Comparison of ENCODE assay signal across 36 cellular contexts in genomic region chr4:64508089-64508488, GRCh38.
"Had no signal": no experiment of that assay in that cellular context is flagged by ENCODE, and none has a peak within 500 bp of the region (broad histone marks: within the 10 kb centered on the region; RNA-seq: fewer than 3 reads in every experiment).

No MANE protein-coding gene starts in this region.

- DNase-seq: Karpas-422, Kasumi-1, MG63, MM.1S, MV-4-11, NCI-H1048, NCI-H1092, NCI-H1092 treated with DMSO at 0.1 percent for 48 hours, NCI-H1105, NCI-H1105 treated with DMSO at 0.1 percent for 48 hours, NCI-H1417, NCI-H1417 treated with DMSO at 0.1 percent for 48 hours, NCI-H1436, NCI-H1436 treated with DMSO at 0.1 percent for 48 hours, NCI-H146, NCI-H1694, NCI-H1694 treated with DMSO at 0.1 percent for 48 hours, NCI-H187, NCI-H187 treated with DMSO at 0.1 percent for 48 hours, NCI-H1930, NCI-H2029, NCI-H2029 treated with DMSO at 0.1 percent for 48 hours, NCI-H2081, NCI-H2081 treated with DMSO at 0.1 percent for 48 hours, NCI-H2107, NCI-H2171, NCI-H2171 treated with DMSO at 0.1 percent for 48 hours, NCI-H2227 treated with DMSO at 0.1 percent for 48 hours, NCI-H226, NCI-H345, NCI-H446, NCI-H446 treated with DMSO at 0.1 percent for 48 hours, NCI-H510A, NCI-H510A treated with DMSO at 0.1 percent for 48 hours, NCI-H524, NCI-H524 treated with DMSO at 0.1 percent for 48 hours had no signal

- H3K27me3 ChIP-seq: MG63 had no signal

- H3K4me3 ChIP-seq: MG63 had no signal

- H3K9me3 ChIP-seq: MG63 had no signal

- H3K36me3 ChIP-seq: MG63 had no signal
